ENCODE assay signal across 21 cellular contexts in genomic region chr2:54611830-54612545, GRCh38.
DNase-seq lines count a peak whose midpoint lies in the region; ATAC-seq and TF ChIP-seq lines count a peak whose summit lies in the region.
"Had no signal": no experiment of that assay in that cellular context is flagged by ENCODE, and none has a peak within 500 bp of the region (broad histone marks: within the 10 kb centered on the region; RNA-seq: fewer than 3 reads in every experiment).

No MANE protein-coding gene starts in this region.

- H3K9me2 ChIP-seq in Loucy (replicated peaks; ENCODE audit: low read depth, low read length), result no peaks in the 10 kb centered on the region

- H3K4me2 ChIP-seq in Loucy (ENCODE audit: low read depth, low read length, poor library complexity, severe bottlenecking) (no peak overlapping the region), parathyroid adenoma (ENCODE audit: low read length) (no peak overlapping the region)
- H3K4me2 ChIP-seq: hepatocyte had no signal

- H3K9me3 Mint-ChIP-seq in CD4-positive, CD25-positive, alpha-beta regulatory T cell, result peaks cover 0 to 2% (median 0%) of the 10 kb centered on the region in 7 donors
- peaks cover 3% of the 10 kb centered on the region for H3K9me3 Mint-ChIP-seq in natural killer cell treated with Interleukin-12 subunit alpha and Interleukin-12 subunit beta and Interleukin-15 and Interleukin-18, amount 100 ng/mL, for 72 hours
- H3K9me3 Mint-ChIP-seq: activated CD4-positive, alpha-beta T cell treated with anti-CD3 and anti-CD28 coated beads, Interleukin-2, amount 10 ng/mL, durations not matched to agents 7 days and 5 days; dendritic cell treated with granulocyte-macrophage colony-stimulating factor and Interleukin-4, amounts not matched to agents 40 ng/mL and 50 ng/mL, for 4 days had no signal

- peaks cover 75% of the 10 kb centered on the region for H4K20me1 ChIP-seq in Loucy (ENCODE audit: insufficient read depth, low read length, poor library complexity, severe bottlenecking)

- no peak for DNase-seq in CD4-positive, CD25-positive, alpha-beta regulatory T cell
- peak; percentile 45 for DNase-seq in islet precursor cell
- DNase-seq in NCI-H187 (lab: John Stamatoyannopoulos, UW), result no peak
- no peak for DNase-seq in natural killer cell treated with Interleukin-12 subunit alpha and Interleukin-12 subunit beta and Interleukin-15 and Interleukin-18, amount 100 ng/mL, for 72 hours (ENCODE audit: low spot score)
- DNase-seq in NCI-H82 treated with DMSO at 0.1 percent for 48 hours (lab: John Stamatoyannopoulos, UW; ENCODE audit: unreplicated experiment), result no peak
- DNase-seq: activated CD4-positive, alpha-beta T cell treated with anti-CD3 and anti-CD28 coated beads, Interleukin-2, amount 10 ng/mL, durations not matched to agents 7 days and 5 days; activated effector memory CD4-positive, alpha-beta T cell treated with Interleukin-2 at 50 U/mL for 16 hours; Kasumi-1; naive B cell; NCI-H1092 treated with DMSO at 0.1 percent for 48 hours; NCI-H2081 treated with DMSO at 0.1 percent for 48 hours; NCI-H510A; stimulated activated CD4-positive, alpha-beta T cell treated with anti-CD3 and anti-CD28 coated beads, Interleukin-4, amount 100 ng/mL, for 1 hour; upper lobe of right lung had no signal

- peaks cover 48% of the 10 kb centered on the region for H3K36me3 ChIP-seq in CD4-positive, CD25-positive, alpha-beta regulatory T cell (ENCODE audit: control insufficient read depth, insufficient read depth, low read length)
- H3K36me3 ChIP-seq in Loucy (ENCODE audit: insufficient read depth, low read length) (peaks cover 57% of the 10 kb centered on the region), parathyroid adenoma (ENCODE audit: control insufficient read depth, insufficient read depth, low read length) (no peaks in the 10 kb centered on the region)
- H3K36me3 ChIP-seq: prostate gland had no signal

- no peaks in the 10 kb centered on the region for H3K9me3 ChIP-seq in CD4-positive, CD25-positive, alpha-beta regulatory T cell (ENCODE audit: control insufficient read depth in 2 of 2, low read length in 2 of 2)
- H3K9me3 ChIP-seq in Loucy (ENCODE audit: insufficient read depth, low read depth, low read length) (no peaks in the 10 kb centered on the region), parathyroid adenoma (ENCODE audit: control insufficient read depth, low read length) (no peaks in the 10 kb centered on the region)
- H3K9me3 ChIP-seq: prostate gland, upper lobe of right lung had no signal

- H3K4me3 ChIP-seq in CD4-positive, CD25-positive, alpha-beta regulatory T cell (ENCODE audit: low read depth, low read length), result no peak overlapping the region
- H3K4me3 ChIP-seq in Loucy (ENCODE audit: low read length, poor library complexity, severe bottlenecking) (no peak overlapping the region), parathyroid adenoma (ENCODE audit: low read depth, low read length) (no peak overlapping the region)
- H3K4me3 ChIP-seq: hepatocyte, prostate gland, skin epidermis, upper lobe of right lung had no signal

- H3K4me3 Mint-ChIP-seq in CD4-positive, CD25-positive, alpha-beta regulatory T cell, result peak overlapping the region in 1 of 4 donors; percentile 4
- no peak overlapping the region for H3K4me3 Mint-ChIP-seq in natural killer cell treated with Interleukin-12 subunit alpha and Interleukin-12 subunit beta and Interleukin-15 and Interleukin-18, amount 100 ng/mL, for 72 hours
- H3K4me3 Mint-ChIP-seq: activated CD4-positive, alpha-beta T cell treated with anti-CD3 and anti-CD28 coated beads, Interleukin-2, amount 10 ng/mL, durations not matched to agents 7 days and 5 days; dendritic cell treated with granulocyte-macrophage colony-stimulating factor and Interleukin-4, amounts not matched to agents 40 ng/mL and 50 ng/mL, for 4 days; naive B cell had no signal

- TF ChIP-seq CTCF in Loucy (conservative IDR thresholded peaks at IDR 0.05; ENCODE audit: low read length), result peak; percentile 14; the same call in 1 of the 2 replicates
- TF ChIP-seq CTCF in parathyroid adenoma (IDR thresholded peaks at IDR 0.05), result no peak

- H3K4me1 Mint-ChIP-seq in CD4-positive, CD25-positive, alpha-beta regulatory T cell, result peaks cover 22 to 67% (median 42%) of the 10 kb centered on the region in 4 donors
- H3K4me1 Mint-ChIP-seq in natural killer cell treated with Interleukin-12 subunit alpha and Interleukin-12 subunit beta and Interleukin-15 and Interleukin-18, amount 100 ng/mL, for 72 hours (ENCODE audit: low read depth in 2 of 2), result peaks cover 17 to 36% of the 10 kb centered on the region in 2 donors

- no peak for ATAC-seq in CD4-positive, CD25-positive, alpha-beta regulatory T cell (ENCODE audit: low read depth in 2 of 2)
- ATAC-seq in GM19023 (IDR thresholded peaks at IDR 0.05; ENCODE audit: unreplicated experiment), result no peak
- ATAC-seq in natural killer cell treated with Interleukin-12 subunit alpha and Interleukin-12 subunit beta and Interleukin-15 and Interleukin-18, amount 100 ng/mL, for 72 hours, result no peak
- ATAC-seq: upper lobe of right lung had no signal

- H3K79me2 ChIP-seq in Loucy (ENCODE audit: insufficient read depth, low read length), result peaks cover 88% of the 10 kb centered on the region
- H3K79me2 ChIP-seq in parathyroid adenoma, result peaks cover 31% of the 10 kb centered on the region

- no peaks in the 10 kb centered on the region for H3F3A ChIP-seq in Loucy (ENCODE audit: low read depth)

- no peak overlapping the region for H2AFZ ChIP-seq in Loucy (ENCODE audit: low read length)
- H2AFZ ChIP-seq in parathyroid adenoma, result no peak overlapping the region
- H2AFZ ChIP-seq: hepatocyte had no signal

- H3K9ac ChIP-seq in Loucy (ENCODE audit: low read depth, low read length, poor library complexity, severe bottlenecking) (no peak overlapping the region), parathyroid adenoma (no peak overlapping the region)

- H3K27me3 ChIP-seq in CD4-positive, CD25-positive, alpha-beta regulatory T cell (ENCODE audit: control insufficient read depth, insufficient read depth, low read length), result no peaks in the 10 kb centered on the region
- H3K27me3 ChIP-seq in Loucy (ENCODE audit: insufficient read depth, low read length, poor library complexity, severe bottlenecking) (no peaks in the 10 kb centered on the region), parathyroid adenoma (ENCODE audit: control insufficient read depth, insufficient read depth, low read length) (no peaks in the 10 kb centered on the region)
- H3K27me3 ChIP-seq: hepatocyte, upper lobe of right lung had no signal

- H3K4me1 ChIP-seq in CD4-positive, CD25-positive, alpha-beta regulatory T cell (ENCODE audit: control insufficient read depth, insufficient read depth, low read length, poor library complexity, severe bottlenecking), result peaks cover 3% of the 10 kb centered on the region
- H3K4me1 ChIP-seq in Loucy (ENCODE audit: insufficient read depth, low read length, poor library complexity, severe bottlenecking) (no peaks in the 10 kb centered on the region), parathyroid adenoma (peaks cover 43% of the 10 kb centered on the region)

- H3K27ac Mint-ChIP-seq in CD4-positive, CD25-positive, alpha-beta regulatory T cell, result peak overlapping the region in 2 of 3 donors; percentile 62 to 75
- no peak overlapping the region for H3K27ac Mint-ChIP-seq in natural killer cell treated with Interleukin-12 subunit alpha and Interleukin-12 subunit beta and Interleukin-15 and Interleukin-18, amount 100 ng/mL, for 72 hours
- H3K27ac Mint-ChIP-seq: activated CD4-positive, alpha-beta T cell treated with anti-CD3 and anti-CD28 coated beads, Interleukin-2, amount 10 ng/mL, durations not matched to agents 7 days and 5 days; dendritic cell treated with granulocyte-macrophage colony-stimulating factor and Interleukin-4, amounts not matched to agents 40 ng/mL and 50 ng/mL, for 4 days had no signal

- no peaks in the 10 kb centered on the region for H3K27me3 Mint-ChIP-seq in CD4-positive, CD25-positive, alpha-beta regulatory T cell
- no peaks in the 10 kb centered on the region for H3K27me3 Mint-ChIP-seq in natural killer cell treated with Interleukin-12 subunit alpha and Interleukin-12 subunit beta and Interleukin-15 and Interleukin-18, amount 100 ng/mL, for 72 hours
- H3K27me3 Mint-ChIP-seq: activated CD4-positive, alpha-beta T cell treated with anti-CD3 and anti-CD28 coated beads, Interleukin-2, amount 10 ng/mL, durations not matched to agents 7 days and 5 days; dendritic cell treated with granulocyte-macrophage colony-stimulating factor and Interleukin-4, amounts not matched to agents 40 ng/mL and 50 ng/mL, for 4 days; naive B cell had no signal

- H3K27ac ChIP-seq in CD4-positive, CD25-positive, alpha-beta regulatory T cell (ENCODE audit: insufficient read depth, low read length, poor library complexity, severe bottlenecking), result no peak overlapping the region
- peak overlapping the region; percentile 78 for H3K27ac ChIP-seq in parathyroid adenoma
- H3K27ac ChIP-seq: hepatocyte, upper lobe of right lung had no signal

- peaks cover 42% of the 10 kb centered on the region for H3K36me3 Mint-ChIP-seq in CD4-positive, CD25-positive, alpha-beta regulatory T cell
- H3K36me3 Mint-ChIP-seq in natural killer cell treated with Interleukin-12 subunit alpha and Interleukin-12 subunit beta and Interleukin-15 and Interleukin-18, amount 100 ng/mL, for 72 hours, result no peaks in the 10 kb centered on the region

Comparison
In these comparisons a context has a peak if more than half of its experiments do, and no peak if none do; other contexts are left out.
1. H3K27ac Mint-ChIP-seq: peak in CD4-positive, CD25-positive, alpha-beta regulatory T cell (2 of 3); none in natural killer cell treated with Interleukin-12 subunit alpha and Interleukin-12 subunit beta and Interleukin-15 and Interleukin-18, amount 100 ng/mL, for 72 hours (0 of 2).